Comparison of ENCODE assay signal across 1 cellular context in the genomic region with DNA sequence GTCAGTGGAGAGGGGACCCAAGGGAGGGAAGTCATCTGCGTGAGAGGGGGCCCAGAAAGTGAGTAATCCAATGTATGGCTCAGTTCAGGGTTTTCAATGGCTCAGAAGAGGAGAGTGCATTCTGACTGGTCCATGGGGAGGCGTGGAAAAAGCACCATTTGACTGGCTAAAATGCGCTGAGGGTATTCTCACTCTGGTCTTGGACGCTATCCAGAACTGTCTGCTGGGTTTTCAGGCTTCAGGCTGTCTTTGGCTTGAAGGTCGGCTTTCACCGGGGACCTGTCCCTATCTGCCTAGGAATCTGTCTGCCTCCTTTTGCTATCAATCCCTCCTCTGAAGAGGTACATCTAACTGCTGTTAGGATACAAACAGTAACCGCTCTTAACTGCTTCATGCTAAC.
A peak's percentile ranks its signal among the peaks of the same experiment; 100 is the strongest.
TF ChIP-seq lines count a peak whose summit lies in the region.

No MANE protein-coding gene starts in this region.

TF ChIP-seq in K562, 482 proteins besides CTCF, POLR2A, EP300 and RAD21 (continued from another document):
- no peak for TF ChIP-seq RHOXF2B (CRISPR knock-in tag; conservative IDR thresholded peaks at IDR 0.05)
- TF ChIP-seq MED1 (CRISPR knock-in tag; IDR thresholded peaks at IDR 0.05; ENCODE audit: borderline replicate concordance), result no peak
- TF ChIP-seq MYBL2 (IDR thresholded peaks at IDR 0.05; ENCODE audit: low read depth), result peak; percentile 35; the same call in 1 of the 2 replicates
- TF ChIP-seq MYBL2 (CRISPR knock-in tag; IDR thresholded peaks at IDR 0.05; ENCODE audit: borderline replicate concordance), result no peak
TF ChIP-seq in K562: peak in this region for 2.
